31 cellular contexts compared by ENCODE assay signal in genomic region chr10:114002422-114002821, GRCh38. TPM values are rescaled to one million over a fixed set of nuclear protein-coding genes. Genes with fewer than 3 reads are reported as not detected.
DNase-seq lines count a peak whose midpoint lies in the region; ATAC-seq, FAIRE-seq and TF ChIP-seq lines count a peak whose summit lies in the region.
"Had no signal": no experiment of that assay in that cellular context is flagged by ENCODE, and none has a peak within 500 bp of the region (broad histone marks: within the 10 kb centered on the region; RNA-seq: fewer than 3 reads in every experiment).

No MANE protein-coding gene starts in this region.

- H3K27me3 ChIP-seq in H9 (ENCODE audit: insufficient read depth, low read length) (no peaks in the 10 kb centered on the region), K562 (ENCODE audit: control insufficient read depth in 2 of 2, insufficient read depth in 2 of 2, low read length in 2 of 2) (peaks cover 0 to 7% of the 10 kb centered on the region in 2 experiments; a peak in 2 of 5 replicates), mesendoderm (ENCODE audit: insufficient read depth, low read length, poor library complexity) (no peaks in the 10 kb centered on the region)
- H3K27me3 ChIP-seq: SJSA1, thyroid gland had no signal

- H3K23ac ChIP-seq in H9 (ENCODE audit: insufficient read length, low read depth, low read length) (no peak overlapping the region), mesendoderm (ENCODE audit: low read length) (no peak overlapping the region)

- no peak overlapping the region for H3K27ac Mint-ChIP-seq in H9
- H3K27ac Mint-ChIP-seq: activated CD4-positive, alpha-beta memory T cell treated with anti-CD3 and anti-CD28 coated beads, Interleukin-2, amount 10 ng/mL, durations not matched to agents 7 days and 5 days; activated naive CD4-positive, alpha-beta T cell treated with anti-CD3 and anti-CD28 coated beads, Interleukin-2, amount 50 U/mL, for 24 hours; activated T-helper 2 cell treated with anti-CD3 and anti-CD28 coated beads, Interferon-gamma antibody, Interleukin-2, Interleukin-4, amounts not matched to agents 10 μg/mL and 5 μg/mL and 100 μg/mL, durations not matched to agents 14 hours and 24 hours and 36 hours; dendritic cell treated with granulocyte-macrophage colony-stimulating factor and Interleukin-4, amounts not matched to agents 40 ng/mL and 50 ng/mL, for 4 days; natural killer cell; stimulated activated naive CD8-positive, alpha-beta T cell treated with anti-CD3 and anti-CD28 coated beads, Interleukin-15, amount 100 ng/mL, for 72 hours had no signal

- H3K9me3 Mint-ChIP-seq in H9 = no peaks in the 10 kb centered on the region
- H3K9me3 Mint-ChIP-seq: activated CD4-positive, alpha-beta memory T cell treated with anti-CD3 and anti-CD28 coated beads, Interleukin-2, amount 10 ng/mL, durations not matched to agents 7 days and 5 days; activated naive CD4-positive, alpha-beta T cell treated with anti-CD3 and anti-CD28 coated beads, Interleukin-2, amount 50 U/mL, for 24 hours; activated T-helper 2 cell treated with anti-CD3 and anti-CD28 coated beads, Interferon-gamma antibody, Interleukin-2, Interleukin-4, amounts not matched to agents 10 μg/mL and 5 μg/mL and 100 μg/mL, durations not matched to agents 14 hours and 24 hours and 36 hours; dendritic cell treated with granulocyte-macrophage colony-stimulating factor and Interleukin-4, amounts not matched to agents 40 ng/mL and 50 ng/mL, for 4 days; natural killer cell; stimulated activated naive CD8-positive, alpha-beta T cell treated with anti-CD3 and anti-CD28 coated beads, Interleukin-15, amount 100 ng/mL, for 72 hours had no signal

- H3K9ac ChIP-seq in H9 (ENCODE audit: extremely low read depth, insufficient read length, low read length) (no peak overlapping the region), K562 (ENCODE audit: insufficient read depth in 1 of 2, low read depth in 2 of 2, low read length in 2 of 2) (no peak overlapping the region), mesendoderm (ENCODE audit: low read length) (no peak overlapping the region)

- no peak overlapping the region for H2AFZ ChIP-seq in H9 (ENCODE audit: low read length)
- no peak overlapping the region for H2AFZ ChIP-seq in K562 (ENCODE audit: low read depth, low read length)

- H3K79me2 ChIP-seq in H9 (ENCODE audit: insufficient read depth, low read length) = no peaks in the 10 kb centered on the region
- no peaks in the 10 kb centered on the region for H3K79me2 ChIP-seq in K562 (ENCODE audit: control insufficient read depth, insufficient read depth, low read length)
- H3K79me2 ChIP-seq in mesendoderm (ENCODE audit: control insufficient read depth, insufficient read depth, low read length) = no peaks in the 10 kb centered on the region

- no peaks in the 10 kb centered on the region for H3K4me1 ChIP-seq in H9 (ENCODE audit: insufficient read depth, low read length)
- H3K4me1 ChIP-seq in K562 (replicated peaks in 1 of 2; ENCODE audit: control insufficient read depth in 2 of 2, insufficient read depth in 2 of 2, low read length in 2 of 2) = no peaks in the 10 kb centered on the region
- H3K4me1 ChIP-seq in mesendoderm (ENCODE audit: control insufficient read depth, low read depth, low read length) = no peaks in the 10 kb centered on the region
- H3K4me1 ChIP-seq: SJSA1, thyroid gland had no signal

- CTCF ChIA-PET in K562 (lab: Yijun Ruan, JAX; ENCODE audit: low intra/inter-chr PET ratio) = no interaction called here

- H3K9me1 ChIP-seq in K562 (ENCODE audit: control insufficient read depth, insufficient read depth, low read length) = no peaks in the 10 kb centered on the region

- H3K27me3 Mint-ChIP-seq in H9 (ENCODE audit: low read depth) = peaks cover 10% of the 10 kb centered on the region

- no peak overlapping the region for H2AK5ac ChIP-seq in H9 (ENCODE audit: insufficient read length, low read length)
- H2AK5ac ChIP-seq in mesendoderm (ENCODE audit: low read length) = no peak overlapping the region

- no peak for TF ChIP-seq POLR2A in K562 (conservative IDR thresholded peaks at IDR 0.05)

- H3K27ac ChIP-seq in H9 (ENCODE audit: insufficient read length, low read depth, low read length) = no peak overlapping the region
- no peak overlapping the region for H3K27ac ChIP-seq in K562 (ENCODE audit: extremely low read depth, low read depth, low read length)
- no peak overlapping the region for H3K27ac ChIP-seq in mesendoderm (ENCODE audit: low read depth, low read length)
- H3K27ac ChIP-seq: left ventricle myocardium inferior, SJSA1, thyroid gland had no signal

- no peak overlapping the region for H3K4me3 Mint-ChIP-seq in H9
- H3K4me3 Mint-ChIP-seq: activated CD4-positive, alpha-beta memory T cell treated with anti-CD3 and anti-CD28 coated beads, Interleukin-2, amount 10 ng/mL, durations not matched to agents 7 days and 5 days; activated naive CD4-positive, alpha-beta T cell treated with anti-CD3 and anti-CD28 coated beads, Interleukin-2, amount 50 U/mL, for 24 hours; CD14-positive monocyte; dendritic cell treated with granulocyte-macrophage colony-stimulating factor and Interleukin-4, amounts not matched to agents 40 ng/mL and 50 ng/mL, for 4 days; natural killer cell; stimulated activated naive CD8-positive, alpha-beta T cell treated with anti-CD3 and anti-CD28 coated beads, Interleukin-15, amount 100 ng/mL, for 72 hours had no signal

- H3K4ac ChIP-seq in H9 (ENCODE audit: low read depth, low read length) (no peak overlapping the region), mesendoderm (ENCODE audit: low read depth, low read length) (no peak overlapping the region)

- H4K20me1 ChIP-seq in H9 (ENCODE audit: control insufficient read depth, insufficient read depth, insufficient read length) (no peaks in the 10 kb centered on the region), K562 (replicated peaks; ENCODE audit: control insufficient read depth, insufficient read depth, low read length) (no peaks in the 10 kb centered on the region)

- no peak overlapping the region for H3K56ac ChIP-seq in H9 (ENCODE audit: insufficient read length, low read depth, low read length)
- H3K56ac ChIP-seq in mesendoderm (ENCODE audit: low read length) = no peak overlapping the region

- H2BK120ac ChIP-seq in H9 (ENCODE audit: low read depth, low read length, poor library complexity, severe bottlenecking) = no peak overlapping the region
- no peak overlapping the region for H2BK120ac ChIP-seq in mesendoderm (ENCODE audit: low read depth, low read length)

- no peak for FAIRE-seq in K562 (lab: Jason Lieb, UNC)
- FAIRE-seq: endometrium had no signal

- no CpG with 5 or more reads among the region's 7 CpGs for WGBS in H9 (ENCODE audit: extremely low coverage, insufficient read length, low lambda C conversion rate)
- 0% methylated on average over 4 of the region's 7 CpGs for WGBS in K562 (ENCODE audit: insufficient coverage, low coverage, missing lambda C conversion rate)
- WGBS in mesendoderm (ENCODE audit: extremely low coverage, insufficient coverage, low lambda C conversion rate) = no CpG with 5 or more reads among the region's 7 CpGs

- H3K18ac ChIP-seq in H9 (ENCODE audit: insufficient read length, low read depth, low read length) = no peak overlapping the region
- no peak overlapping the region for H3K18ac ChIP-seq in mesendoderm (ENCODE audit: low read length)

- no peak overlapping the region for H3K14ac ChIP-seq in H9 (ENCODE audit: insufficient read depth, low read length)

- H3K4me2 ChIP-seq in H9 (ENCODE audit: insufficient read depth, insufficient read length, low read length) (no peak overlapping the region), K562 (ENCODE audit: insufficient read depth, low read length) (no peak overlapping the region), mesendoderm (ENCODE audit: low read length) (no peak overlapping the region)
- H3K4me2 ChIP-seq: smooth muscle cell had no signal

- H4K5ac ChIP-seq in H9 (ENCODE audit: insufficient read length, low read depth, low read length) = no peak overlapping the region
- H4K5ac ChIP-seq in mesendoderm (ENCODE audit: low read length) = no peak overlapping the region

- ATAC-seq in K562 = peak; percentile 58; the same call in 1 of the 3 replicates
- ATAC-seq: activated CD4-positive, CD25-positive, alpha-beta regulatory T cell treated with anti-CD3 and anti-CD28 coated beads, Interleukin-2, amount 50 U/mL, for 24 hours; natural killer cell; stimulated activated naive CD8-positive, alpha-beta T cell treated with anti-CD3 and anti-CD28 coated beads, Interleukin-15, amount 100 ng/mL, for 72 hours had no signal

- no peaks in the 10 kb centered on the region for H3K36me3 ChIP-seq in K562 (ENCODE audit: control insufficient read depth, insufficient read depth, low read length)
- H3K36me3 ChIP-seq in mesendoderm (ENCODE audit: control insufficient read depth, insufficient read depth, low read length) = no peaks in the 10 kb centered on the region
- H3K36me3 ChIP-seq: left ventricle myocardium inferior, SJSA1, thyroid gland had no signal

- no peak overlapping the region for H3T11ph ChIP-seq in H9 (ENCODE audit: low read length)

- intact Hi-C loops in K562 (cut with micrococcal nuclease) (no loop called here), posterior vena cava (cut with DNase I) (no loop called here)

- H2BK12ac ChIP-seq in H9 (ENCODE audit: insufficient read length, low read depth, low read length) = no peak overlapping the region

- POLR2A ChIA-PET in K562 (lab: Yijun Ruan, JAX) = no interaction called here

- TF ChIP-seq CTCF in H9 (conservative IDR thresholded peaks at IDR 0.05) = peak; percentile 41
- no peak for TF ChIP-seq CTCF in K562 (IDR thresholded peaks at IDR 0.05 in 2 of 3, conservative IDR thresholded peaks at IDR 0.05 in 1 of 3; ENCODE audit: insufficient read depth in 2 of 3, low read depth in 1 of 3, low read length in 3 of 3)

- no peak overlapping the region for H4K91ac ChIP-seq in H9 (ENCODE audit: insufficient read length, low read depth, low read length)

- H4K8ac ChIP-seq in H9 (replicated peaks; ENCODE audit: insufficient read length, low read depth, low read length) (no peak overlapping the region), mesendoderm (ENCODE audit: low read depth, low read length) (no peak overlapping the region)

- H3K36me3 Mint-ChIP-seq in H9 (ENCODE audit: insufficient read depth in 1 of 3, low read depth in 3 of 3) = no peaks in the 10 kb centered on the region
- H3K36me3 Mint-ChIP-seq: activated naive CD4-positive, alpha-beta T cell treated with anti-CD3 and anti-CD28 coated beads, Interleukin-2, amount 50 U/mL, for 24 hours; CD14-positive monocyte; natural killer cell had no signal

- H3K79me1 ChIP-seq in H9 (ENCODE audit: insufficient read depth, low read depth, low read length, poor library complexity, severe bottlenecking) (no peaks in the 10 kb centered on the region), mesendoderm (ENCODE audit: low read length) (no peaks in the 10 kb centered on the region)

- H3K9me3 ChIP-seq in H9 (ENCODE audit: control insufficient read depth, low read depth, low read length) (no peaks in the 10 kb centered on the region), K562 (replicated peaks; ENCODE audit: control insufficient read depth, insufficient read depth, low read depth, low read length) (no peaks in the 10 kb centered on the region)
- H3K9me3 ChIP-seq: left ventricle myocardium inferior, SJSA1, thyroid gland had no signal

- no peaks in the 10 kb centered on the region for H3K4me1 Mint-ChIP-seq in H9
- H3K4me1 Mint-ChIP-seq: stimulated activated naive CD8-positive, alpha-beta T cell treated with anti-CD3 and anti-CD28 coated beads, Interleukin-15, amount 100 ng/mL, for 72 hours had no signal

- in situ Hi-C loops in K562 (cut with MboI) = no loop called here

- no peak overlapping the region for H2BK20ac ChIP-seq in H9 (ENCODE audit: low read depth, low read length, poor library complexity, severe bottlenecking)

- no peak for DNase-seq in H9
- DNase-seq in NAMALWA (ENCODE audit: low spot score) = peak; percentile 17
- DNase-seq in K562 (ENCODE audit: extremely low read depth in 1 of 4, low spot score in 3 of 4) = no peak
- peak; percentile 19 for DNase-seq in mesendoderm
- DNase-seq in NCI-H526 treated with DMSO at 0.1 percent for 48 hours (lab: John Stamatoyannopoulos, UW) = no peak
- DNase-seq in NCI-H1417 treated with DMSO at 0.1 percent for 48 hours (lab: John Stamatoyannopoulos, UW) = no peak
- no peak for DNase-seq in RKO (ENCODE audit: low spot score)
- DNase-seq in posterior vena cava (ENCODE audit: low spot score) = no peak
- DNase-seq: activated CD4-positive, alpha-beta memory T cell treated with anti-CD3 and anti-CD28 coated beads, Interleukin-2, amount 10 ng/mL, durations not matched to agents 7 days and 5 days; amygdala; IMR-90; islet precursor cell; left ventricle myocardium inferior; natural killer cell; NCI-H1417; NCI-H2107; NCI-H510A treated with DMSO at 0.1 percent for 48 hours; retina; RPMI8226; stimulated activated CD4-positive, alpha-beta T cell treated with anti-CD3 and anti-CD28 coated beads, Interleukin-1b, Interleukin-23, amount 100 ng/mL, for 48 hours; stimulated activated CD8-positive, alpha-beta memory T cell treated with anti-CD3 and anti-CD28 coated beads, Interleukin-4, amount 100 ng/mL, for 48 hours; stimulated activated naive CD8-positive, alpha-beta T cell treated with anti-CD3 and anti-CD28 coated beads, Interleukin-15, amount 100 ng/mL, for 72 hours; thyroid gland had no signal

- BruUV-seq in K562 (replicated peaks; lab: Mats Ljungman, UMichigan) = no TSS peak

- H3K23me2 ChIP-seq in H9 (ENCODE audit: insufficient read length, low read depth, low read length, poor library complexity, severe bottlenecking) = no peaks in the 10 kb centered on the region

- TF ChIP-seq RAD21 in K562 (CRISPR knock-in tag; conservative IDR thresholded peaks at IDR 0.05 in 1 of 2, IDR thresholded peaks at IDR 0.05 in 1 of 2) = no peak

- TF ChIP-seq EP300 in K562 (IDR thresholded peaks at IDR 0.05; ENCODE audit: low read length) = no peak

- H2BK15ac ChIP-seq in H9 (ENCODE audit: low read depth, low read length) (no peak overlapping the region), mesendoderm (replicated peaks; ENCODE audit: low read depth) (no peak overlapping the region)

- H3K4me3 ChIP-seq in K562 = no peak overlapping the region
- H3K4me3 ChIP-seq in mesendoderm (ENCODE audit: low read length) = no peak overlapping the region
- H3K4me3 ChIP-seq: left ventricle myocardium inferior, SJSA1, smooth muscle cell, thyroid gland had no signal

- H2BK5ac ChIP-seq in H9 (ENCODE audit: insufficient read length, low read length) (no peak overlapping the region), mesendoderm (ENCODE audit: low read length) (no peak overlapping the region)

RNA-seq across cellular contexts. Expression of gene ADRB1, which starts 41.2 kb away (rescaled TPM):
- total RNA-seq in H9 (2021) = 0.13 TPM in 1 of 2 replicates, not detected in the other
- total RNA-seq in K562 (2011; cell fraction: chromatin; rRNA removed; ENCODE audit: low replicate concordance) = not detected in 2 replicates
- total RNA-seq in K562 (2011; cell fraction: nucleolus; rRNA removed) = not detected in 2 replicates
- not detected in 2 replicates for total RNA-seq in K562 (2011; cell fraction: nucleoplasm; rRNA removed)
- total RNA-seq in K562 (2014; rRNA removed) = 0.09 and 0.12 TPM in 2 replicates
- total RNA-seq in K562 (2014; rRNA removed; fragmentation: Illumina TruSeq; extraction: Trizol) = 0.06 TPM in 1 of 2 replicates, not detected in the other
- not detected in 2 replicates for total RNA-seq in K562 (2015; rRNA removed; fragmentation: Illumina TruSeq; extraction: Trizol)
- total RNA-seq in K562 (2021) = 0.07 and 0.11 TPM in 2 replicates
- 0.07 TPM in 1 of 2 replicates, not detected in the other for polyA plus RNA-seq in K562 (2011; rRNA removed)
- 0.01 TPM in 1 of 2 replicates, not detected in the other for polyA plus RNA-seq in K562 (2011; cell fraction: cytosol; rRNA removed)
- polyA plus RNA-seq in K562 (2011; cell fraction: nucleus; rRNA removed) = 0.15 TPM in 1 of 2 replicates, not detected in the other
- polyA plus RNA-seq in K562 (2012) = 0.10 TPM in 1 of 2 replicates, not detected in the other
- polyA plus RNA-seq in K562 (2014; fragmentation: Illumina TruSeq; extraction: Trizol) = not detected in 2 replicates
- polyA plus RNA-seq in K562 (2014; fragmentation: Nextera tagmentation; extraction: Ambion mirVana) = under 1 TPM in 1 of 2 experiments, not detected in 1; 0.07 TPM
- polyA plus RNA-seq in K562 (2014; rRNA removed) = not detected in 2 replicates
- polyA minus RNA-seq in K562 (2011; rRNA and poly(A)+ RNA removed) = 0.09 TPM in 1 of 2 replicates, not detected in the other
- not detected in 2 replicates for polyA minus RNA-seq in K562 (2011; cell fraction: cytosol; rRNA and poly(A)+ RNA removed)
- polyA minus RNA-seq in K562 (2011; cell fraction: nucleus; rRNA and poly(A)+ RNA removed) = 0.33 TPM in 1 of 2 replicates, not detected in the other
- polyA plus RNA-seq in mesendoderm (2013, experiment 1 of 2) = 0.13 TPM
- 0.07 TPM for polyA plus RNA-seq in mesendoderm (2013, experiment 2 of 2)
- under 1 TPM; 0.14 to 0.32 TPM for total RNA-seq in posterior vena cava
- total RNA-seq: activated T-helper 2 cell treated with anti-CD3 and anti-CD28 coated beads, Interferon-gamma antibody, Interleukin-2, Interleukin-4, amounts not matched to agents 10 μg/mL and 5 μg/mL and 100 μg/mL, durations not matched to agents 14 hours and 24 hours and 36 hours; IMR-90; smooth muscle cell had no signal
- polyA plus RNA-seq: IMR-90, smooth muscle cell had no signal

Comparison
In these comparisons a context has a peak if more than half of its experiments do, and no peak if none do; other contexts are left out.
1. DNase-seq: peak in NAMALWA (single experiment) and mesendoderm (single experiment); none in H9 (single experiment), K562 (0 of 4), NCI-H526 treated with DMSO at 0.1 percent for 48 hours (single experiment), NCI-H1417 treated with DMSO at 0.1 percent for 48 hours (single experiment), RKO (single experiment) and posterior vena cava (single experiment).